ENCODE assay signal across 10 cellular contexts in genomic region chr14:105945891-105946290, GRCh38.
DNase-seq lines count a peak whose midpoint lies in the region; ATAC-seq and TF ChIP-seq lines count a peak whose summit lies in the region.
"Had no signal": no experiment of that assay in that cellular context is flagged by ENCODE, and none has a peak within 500 bp of the region (broad histone marks: within the 10 kb centered on the region; RNA-seq: fewer than 3 reads in every experiment).

No MANE protein-coding gene starts in this region.

- H3K79me2 ChIP-seq in OCI-LY1 (ENCODE audit: insufficient read depth, low read length): no peaks in the 10 kb centered on the region

- H3K9ac ChIP-seq in OCI-LY1 (ENCODE audit: low read length): no peak overlapping the region

- H3K9me2 ChIP-seq in OCI-LY1 (ENCODE audit: low read depth, low read length): no peaks in the 10 kb centered on the region

- H3K9me3 ChIP-seq in OCI-LY1 (ENCODE audit: low read length): no peaks in the 10 kb centered on the region
- no peaks in the 10 kb centered on the region for H3K9me3 ChIP-seq in HAP-1

- H3K9me3 Mint-ChIP-seq in Calu3 (ENCODE audit: low read depth, unreplicated experiment): no peaks in the 10 kb centered on the region
- H3K9me3 Mint-ChIP-seq: activated T-cell treated with anti-CD3 and anti-CD28 coated beads, Interleukin-2, amount 50 U/mL, for 4 hours had no signal

- DNase-seq in Calu3: peak; percentile 61
- DNase-seq in islet precursor cell: peak; percentile 23
- no peak for DNase-seq in HAP-1 (ENCODE audit: low spot score in 2 of 2)
- DNase-seq in NCI-H2029 treated with DMSO at 0.1 percent for 48 hours (lab: John Stamatoyannopoulos, UW): no peak
- DNase-seq: activated T-cell treated with anti-CD3 and anti-CD28 coated beads, Interleukin-2, amount 50 U/mL, for 4 hours; nephron progenitor cell had no signal

- H3K4me3 Mint-ChIP-seq in Calu3 (ENCODE audit: low read depth, unreplicated experiment): no peak overlapping the region
- H3K4me3 Mint-ChIP-seq: activated T-cell treated with anti-CD3 and anti-CD28 coated beads, Interleukin-2, amount 50 U/mL, for 4 hours; nephron progenitor cell had no signal

- no peak overlapping the region for H3K4me2 ChIP-seq in OCI-LY1 (ENCODE audit: low read length)

- CTCF ChIA-PET in Calu3 (lab: Charles Lee): interaction anchor here (0.5 to 1.0 kb wide), 4 partner anchors 44 to 113 kb away, joined by 3 to 4 read pairs (median 3); no protein-coding TSS in a partner anchor

- H4K20me1 ChIP-seq in OCI-LY1 (ENCODE audit: insufficient read depth, low read length): no peaks in the 10 kb centered on the region

- H3K4me3 ChIP-seq in GM12875 (ENCODE audit: low read depth, low read length) (no peak overlapping the region), OCI-LY1 (ENCODE audit: low read depth, low read length, poor library complexity, severe bottlenecking) (no peak overlapping the region), HAP-1 (no peak overlapping the region)

- no peak overlapping the region for H3K27ac ChIP-seq in OCI-LY1 (ENCODE audit: low read depth, low read length, poor library complexity, severe bottlenecking)
- H3K27ac ChIP-seq: HL-60 had no signal

- no TSS peak for BruUV-seq in Calu3 (replicated peaks; lab: Mats Ljungman, UMichigan)

- H3K36me3 Mint-ChIP-seq in Calu3 (ENCODE audit: insufficient read depth, unreplicated experiment): no peaks in the 10 kb centered on the region

- H3K4me1 ChIP-seq in OCI-LY1 (ENCODE audit: insufficient read depth, low read length, severe bottlenecking): no peaks in the 10 kb centered on the region
- no peaks in the 10 kb centered on the region for H3K4me1 ChIP-seq in HAP-1

- TF ChIP-seq CTCF in Calu3 (IDR thresholded peaks at IDR 0.05; ENCODE audit: unreplicated experiment) (no peak), GM12875 (IDR thresholded peaks at IDR 0.05; ENCODE audit: borderline replicate concordance, insufficient read depth, low read depth, low read length) (peak; percentile 37; the same call in 1 of the 2 replicates), OCI-LY1 (IDR thresholded peaks at IDR 0.05; ENCODE audit: low read length) (peak; percentile 17)

- H3K27ac Mint-ChIP-seq in Calu3 (ENCODE audit: unreplicated experiment): no peak overlapping the region
- H3K27ac Mint-ChIP-seq: nephron progenitor cell had no signal

- H3K27me3 Mint-ChIP-seq in Calu3 (ENCODE audit: unreplicated experiment): peaks cover 96% of the 10 kb centered on the region

- no peak for ATAC-seq in HG03342 (IDR thresholded peaks at IDR 0.05; ENCODE audit: unreplicated experiment)

- in situ Hi-C loops in HAP-1 (cut with MboI; ENCODE audit: low sequenced_read_pairs): loop anchor here (10.0 kb wide), 1 partner anchor 391 kb away; no protein-coding TSS in a partner anchor

- H3K27me3 ChIP-seq in OCI-LY1 (ENCODE audit: insufficient read depth, low read length): no peaks in the 10 kb centered on the region
- H3K27me3 ChIP-seq in HAP-1 (ENCODE audit: low read depth): no peaks in the 10 kb centered on the region

- H3F3A ChIP-seq in OCI-LY1 (ENCODE audit: insufficient read depth, low read length): no peaks in the 10 kb centered on the region

- H2AFZ ChIP-seq in OCI-LY1 (ENCODE audit: low read length): no peak overlapping the region

- no peaks in the 10 kb centered on the region for H3K4me1 Mint-ChIP-seq in Calu3 (ENCODE audit: low read depth, unreplicated experiment)
- H3K4me1 Mint-ChIP-seq: nephron progenitor cell had no signal

- H3K36me3 ChIP-seq in OCI-LY1 (ENCODE audit: insufficient read depth, low read length): no peaks in the 10 kb centered on the region
- H3K36me3 ChIP-seq in HAP-1 (replicated peaks): no peaks in the 10 kb centered on the region

- intact Hi-C loops in Calu3 (cut with micrococcal nuclease; ENCODE audit: unreplicated experiment): loop anchor here (10.0 kb wide), 1 partner anchor 271 kb away; no protein-coding TSS in a partner anchor

Comparison
In these comparisons a context has a peak if more than half of its experiments do, and no peak if none do; other contexts are left out.
1. DNase-seq: peak in Calu3 (single experiment) and islet precursor cell (single experiment); none in HAP-1 (0 of 2) and NCI-H2029 treated with DMSO at 0.1 percent for 48 hours (single experiment).